Comparison of ENCODE assay signal across 1 cellular context in the genomic region with DNA sequence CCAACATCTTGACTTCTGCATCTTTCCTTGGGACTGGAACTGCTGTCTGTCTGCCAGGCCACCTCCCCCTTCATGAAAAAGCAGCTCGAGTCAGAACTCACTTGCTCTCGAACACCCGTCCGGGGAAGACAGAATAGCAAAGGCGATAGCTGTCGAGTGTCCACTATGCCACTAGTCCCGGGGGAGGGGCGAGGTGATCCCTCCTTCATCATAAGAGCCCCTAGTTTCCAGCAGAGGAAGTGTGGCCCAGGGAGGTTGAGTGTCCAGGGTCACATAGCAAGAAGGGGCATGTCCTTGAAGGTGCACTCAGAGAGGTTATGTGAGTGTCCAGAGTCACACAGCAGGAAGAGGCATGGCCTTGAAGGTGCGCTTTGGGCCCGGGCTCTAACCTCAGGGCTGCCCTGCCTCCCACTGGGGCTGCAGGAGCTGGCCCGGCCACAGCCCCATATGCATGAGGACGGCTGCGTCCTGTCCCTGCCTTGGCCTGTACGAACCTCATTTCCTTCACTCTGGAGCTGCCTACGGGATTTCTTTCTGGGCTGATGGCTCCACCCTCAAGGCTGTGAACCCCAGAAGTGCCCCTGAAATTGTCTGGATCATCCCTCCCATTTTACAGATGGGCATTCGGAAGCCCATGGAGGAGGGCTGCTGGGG.
TF ChIP-seq lines count a peak whose summit lies in the region.

No MANE protein-coding gene starts in this region.

TF ChIP-seq in HepG2, 621 proteins besides CTCF, POLR2A, EP300 and RAD21:
- TF ChIP-seq PCBP2 (optimal IDR thresholded peaks at IDR 0.05; ENCODE audit: low read depth, low read length, poor library complexity, severe bottlenecking) (no peak), ZNF768 (CRISPR knock-in tag; IDR thresholded peaks at IDR 0.05) (peak; percentile 92)
